Comparison of ENCODE assay signal across 30 cellular contexts in genomic region chr11:93952082-93952780, GRCh38.
"Had no signal": no experiment of that assay in that cellular context is flagged by ENCODE, and none has a peak within 500 bp of the region (broad histone marks: within the 10 kb centered on the region; RNA-seq: fewer than 3 reads in every experiment).

No MANE protein-coding gene starts in this region.

- H3K36me3 ChIP-seq: ascending aorta had no signal

- H3K36me3 Mint-ChIP-seq: activated CD4-positive, alpha-beta memory T cell treated with anti-CD3 and anti-CD28 coated beads for 36 hours; activated naive CD4-positive, alpha-beta T cell treated with anti-CD3 and anti-CD28 coated beads, Interleukin-2, amount 50 U/mL, for 72 hours had no signal

- H3K27ac ChIP-seq: ascending aorta, body of pancreas, VCaP had no signal

- H3K4me1 Mint-ChIP-seq: activated CD4-positive, alpha-beta T cell treated with anti-CD3 and anti-CD28 coated beads, Interleukin-2, amount 10 ng/mL, durations not matched to agents 7 days and 5 days; activated naive CD8-positive, alpha-beta T cell treated with anti-CD3 and anti-CD28 coated beads, Interleukin-2, amount 50 U/mL, for 24 hours had no signal

- H3K4me3 ChIP-seq: ascending aorta, body of pancreas had no signal

- H3K9me3 Mint-ChIP-seq: activated CD4-positive, alpha-beta memory T cell treated with anti-CD3 and anti-CD28 coated beads for 36 hours; activated CD4-positive, alpha-beta T cell treated with anti-CD3 and anti-CD28 coated beads, Interleukin-2, amount 10 ng/mL, durations not matched to agents 7 days and 5 days; activated naive CD4-positive, alpha-beta T cell treated with anti-CD3 and anti-CD28 coated beads, Interleukin-2, amount 50 U/mL, for 72 hours; activated naive CD8-positive, alpha-beta T cell treated with anti-CD3 and anti-CD28 coated beads, Interleukin-2, amount 50 U/mL, for 24 hours had no signal

- DNase-seq: activated CD4-positive, alpha-beta memory T cell treated with anti-CD3 and anti-CD28 coated beads for 36 hours; activated CD4-positive, alpha-beta T cell treated with anti-CD3 and anti-CD28 coated beads, Interleukin-2, amount 10 ng/mL, durations not matched to agents 7 days and 5 days; activated CD4-positive, CD25-positive, alpha-beta regulatory T cell; activated CD8-positive, alpha-beta memory T cell treated with anti-CD3 and anti-CD28 coated beads for 24 hours; activated effector memory CD4-positive, alpha-beta T cell treated with anti-CD3 and anti-CD28 coated beads, Interleukin-2, amount 50 U/mL, for 16 hours; activated naive CD4-positive, alpha-beta T cell treated with Interleukin-2 at 50 U/mL for 16 hours; activated naive CD8-positive, alpha-beta T cell treated with anti-CD3 and anti-CD28 coated beads, Interleukin-2, amount 50 U/mL, for 24 hours; activated T-cell treated with anti-CD3 and anti-CD28 coated beads, Interleukin-2, amount 50 U/mL, for 4 hours; amniotic stem cell; body of pancreas; central memory CD4-positive, alpha-beta T cell; IMR-90; KG1; NCI-H1048; NCI-H146; NCI-H187 treated with DMSO at 0.1 percent for 48 hours; NCI-H2081 treated with DMSO at 0.1 percent for 48 hours; NCI-H2227 treated with DMSO at 0.1 percent for 48 hours; NCI-H446 treated with DMSO at 0.1 percent for 48 hours; NCI-H524 treated with DMSO at 0.1 percent for 48 hours; NCI-H82; PC-3; SIG-M5; T-helper 2 cell; T1000 had no signal

- H3K27me3 ChIP-seq: ascending aorta, body of pancreas had no signal

- H3K4me1 ChIP-seq: ascending aorta had no signal

- ATAC-seq: activated naive CD4-positive, alpha-beta T cell treated with anti-CD3 and anti-CD28 coated beads, Interleukin-2, amount 50 U/mL, for 72 hours; activated naive CD8-positive, alpha-beta T cell treated with anti-CD3 and anti-CD28 coated beads, Interleukin-2, amount 50 U/mL, for 24 hours; activated T-cell treated with anti-CD3 and anti-CD28 coated beads, Interleukin-2, amount 50 U/mL, for 4 hours; body of pancreas; PC-3 had no signal

- H3K9me3 ChIP-seq: ascending aorta, body of pancreas had no signal

- FAIRE-seq: bronchial epithelial cell, RCC 7860 had no signal

- H3K4me3 Mint-ChIP-seq: activated CD4-positive, alpha-beta memory T cell treated with anti-CD3 and anti-CD28 coated beads for 36 hours; activated CD4-positive, alpha-beta T cell treated with anti-CD3 and anti-CD28 coated beads, Interleukin-2, amount 10 ng/mL, durations not matched to agents 7 days and 5 days; activated naive CD8-positive, alpha-beta T cell treated with anti-CD3 and anti-CD28 coated beads, Interleukin-2, amount 50 U/mL, for 24 hours; activated T-cell treated with anti-CD3 and anti-CD28 coated beads, Interleukin-2, amount 50 U/mL, for 4 hours had no signal

- H3K27ac Mint-ChIP-seq: activated CD4-positive, alpha-beta memory T cell treated with anti-CD3 and anti-CD28 coated beads for 36 hours; activated CD4-positive, alpha-beta T cell treated with anti-CD3 and anti-CD28 coated beads, Interleukin-2, amount 10 ng/mL, durations not matched to agents 7 days and 5 days; activated naive CD4-positive, alpha-beta T cell treated with anti-CD3 and anti-CD28 coated beads, Interleukin-2, amount 50 U/mL, for 72 hours; activated naive CD8-positive, alpha-beta T cell treated with anti-CD3 and anti-CD28 coated beads, Interleukin-2, amount 50 U/mL, for 24 hours had no signal
